Comparison of ENCODE assay signal across 1 cellular context in the genomic region with DNA sequence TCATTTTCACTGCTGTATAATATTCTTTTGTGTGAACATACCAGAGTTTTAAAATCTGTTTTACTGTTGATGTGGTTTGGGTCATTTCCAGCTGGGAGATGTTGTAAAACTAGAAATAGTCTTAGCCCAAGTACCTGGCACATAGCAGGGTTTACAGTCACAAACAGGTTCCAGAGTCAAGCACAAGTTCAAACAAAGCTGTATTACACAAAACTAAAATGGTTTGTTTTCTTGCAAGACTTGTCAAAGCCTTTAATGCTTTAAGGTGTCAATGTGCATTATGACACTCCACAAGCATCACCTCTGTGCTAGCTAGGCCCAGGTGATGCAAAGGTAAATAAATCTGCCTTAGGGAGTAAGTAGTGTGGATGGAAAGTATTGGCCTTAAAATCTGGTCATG.
TF ChIP-seq lines count a peak whose summit lies in the region.

No MANE protein-coding gene starts in this region.

TF ChIP-seq in SK-N-SH, 30 proteins besides CTCF, POLR2A, EP300 and RAD21 (continued from another document):
- TF ChIP-seq JUND (IDR thresholded peaks at IDR 0.05), result no peak
